8 cellular contexts compared by ENCODE assay signal in genomic region chr20:846894-847278, GRCh38. TPM values are rescaled to one million over a fixed set of nuclear protein-coding genes. Genes with fewer than 3 reads are reported as not detected.
DNase-seq lines count a peak whose midpoint lies in the region; ATAC-seq and TF ChIP-seq lines count a peak whose summit lies in the region.

No MANE protein-coding gene starts in this region.

- H3K27ac Mint-ChIP-seq in T-helper 1 cell treated with Interleukin-12 subunit alpha and Interleukin-12 subunit beta and Interleukin-4 antibody, amounts not matched to agents 30 μg/mL and 1 μg/mL, for 36 hours = peak overlapping the region; percentile 96
- H3K27ac Mint-ChIP-seq in activated naive CD4-positive, alpha-beta T cell treated with anti-CD3 and anti-CD28 coated beads, Interleukin-2, amount 50 U/mL, for 72 hours = peak overlapping the region; percentile 45 to 85
- no peak overlapping the region for H3K27ac Mint-ChIP-seq in Calu3 (ENCODE audit: unreplicated experiment)

- peak in 1 of 2 donors; percentile 42 for DNase-seq in activated naive CD4-positive, alpha-beta T cell treated with anti-CD3 and anti-CD28 coated beads, Interleukin-2, amount 50 U/mL, for 72 hours (ENCODE audit: low spot score in 2 of 2)
- DNase-seq in stimulated activated CD8-positive, alpha-beta memory T cell treated with anti-CD3 and anti-CD28 coated beads, Interleukin-7, amount 100 ng/mL, for 1 hour (ENCODE audit: low read depth in 2 of 2) = peak; percentile 20 to 36
- DNase-seq in Calu3 (no peak), NCI-H2171 treated with DMSO at 0.1 percent for 48 hours (lab: John Stamatoyannopoulos, UW) (no peak)

- CTCF ChIA-PET in Calu3 (lab: Charles Lee) = interaction anchor here (0.7 kb wide), 1 partner anchor 13 kb away, joined by 3 read pairs; the partner anchor contains the start of gene FAM110A

- peaks cover 7% of the 10 kb centered on the region for H3K9me3 Mint-ChIP-seq in T-helper 1 cell treated with Interleukin-12 subunit alpha and Interleukin-12 subunit beta and Interleukin-4 antibody, amounts not matched to agents 30 μg/mL and 1 μg/mL, for 36 hours
- no peaks in the 10 kb centered on the region for H3K9me3 Mint-ChIP-seq in activated naive CD4-positive, alpha-beta T cell treated with anti-CD3 and anti-CD28 coated beads, Interleukin-2, amount 50 U/mL, for 72 hours
- no peaks in the 10 kb centered on the region for H3K9me3 Mint-ChIP-seq in Calu3 (ENCODE audit: low read depth, unreplicated experiment)

- peak overlapping the region; percentile 92 for H3K4me3 Mint-ChIP-seq in T-helper 1 cell treated with Interleukin-12 subunit alpha and Interleukin-12 subunit beta and Interleukin-4 antibody, amounts not matched to agents 30 μg/mL and 1 μg/mL, for 36 hours
- no peak overlapping the region for H3K4me3 Mint-ChIP-seq in Calu3 (ENCODE audit: low read depth, unreplicated experiment)

- no TSS peak for BruUV-seq in Calu3 (replicated peaks; lab: Mats Ljungman, UMichigan)

- H3K27me3 Mint-ChIP-seq in T-helper 1 cell treated with Interleukin-12 subunit alpha and Interleukin-12 subunit beta and Interleukin-4 antibody, amounts not matched to agents 30 μg/mL and 1 μg/mL, for 36 hours (ENCODE audit: low read depth) = no peaks in the 10 kb centered on the region
- H3K27me3 Mint-ChIP-seq in Calu3 (ENCODE audit: unreplicated experiment) = no peaks in the 10 kb centered on the region

- peaks cover 30% of the 10 kb centered on the region for H3K36me3 Mint-ChIP-seq in T-helper 1 cell treated with Interleukin-12 subunit alpha and Interleukin-12 subunit beta and Interleukin-4 antibody, amounts not matched to agents 30 μg/mL and 1 μg/mL, for 36 hours (ENCODE audit: low read depth)
- peaks cover 0 to 17% of the 10 kb centered on the region in 2 donors for H3K36me3 Mint-ChIP-seq in activated naive CD4-positive, alpha-beta T cell treated with anti-CD3 and anti-CD28 coated beads, Interleukin-2, amount 50 U/mL, for 72 hours
- peaks cover 14% of the 10 kb centered on the region for H3K36me3 Mint-ChIP-seq in Calu3 (ENCODE audit: insufficient read depth, unreplicated experiment)

- peaks cover 49% of the 10 kb centered on the region for H3K4me1 Mint-ChIP-seq in T-helper 1 cell treated with Interleukin-12 subunit alpha and Interleukin-12 subunit beta and Interleukin-4 antibody, amounts not matched to agents 30 μg/mL and 1 μg/mL, for 36 hours (ENCODE audit: low read depth)
- H3K4me1 Mint-ChIP-seq in Calu3 (ENCODE audit: low read depth, unreplicated experiment) = peaks cover 20% of the 10 kb centered on the region

- intact Hi-C loops in Calu3 (cut with micrococcal nuclease; ENCODE audit: unreplicated experiment) = no loop called here

- ATAC-seq in GM21576 (IDR thresholded peaks at IDR 0.05; ENCODE audit: unreplicated experiment) (peak; percentile 51), HG03469 (IDR thresholded peaks at IDR 0.05; ENCODE audit: unreplicated experiment) (no peak), HG02798 (IDR thresholded peaks at IDR 0.05; ENCODE audit: poor library complexity, unreplicated experiment) (no peak)
- ATAC-seq in activated naive CD4-positive, alpha-beta T cell treated with anti-CD3 and anti-CD28 coated beads, Interleukin-2, amount 50 U/mL, for 72 hours = no peak

- no peak for TF ChIP-seq CTCF in Calu3 (IDR thresholded peaks at IDR 0.05; ENCODE audit: unreplicated experiment)

RNA-seq across cellular contexts. Expression of gene FAM110A, which starts 13.4 kb away (rescaled TPM):
- total RNA-seq in activated naive CD4-positive, alpha-beta T cell treated with anti-CD3 and anti-CD28 coated beads, Interleukin-2, amount 50 U/mL, for 72 hours = 10 to 100 TPM; 12.0 to 25.7 TPM
- 14.5 and 14.9 TPM in 2 replicates for total RNA-seq in Calu3 (2022)

Comparison
In these comparisons a context has a peak if more than half of its experiments do, and no peak if none do; other contexts are left out.
1. DNase-seq: peak in stimulated activated CD8-positive, alpha-beta memory T cell treated with anti-CD3 and anti-CD28 coated beads, Interleukin-7, amount 100 ng/mL, for 1 hour (2 of 2); none in Calu3 (single experiment) and NCI-H2171 treated with DMSO at 0.1 percent for 48 hours (single experiment).